In the genomic region with DNA sequence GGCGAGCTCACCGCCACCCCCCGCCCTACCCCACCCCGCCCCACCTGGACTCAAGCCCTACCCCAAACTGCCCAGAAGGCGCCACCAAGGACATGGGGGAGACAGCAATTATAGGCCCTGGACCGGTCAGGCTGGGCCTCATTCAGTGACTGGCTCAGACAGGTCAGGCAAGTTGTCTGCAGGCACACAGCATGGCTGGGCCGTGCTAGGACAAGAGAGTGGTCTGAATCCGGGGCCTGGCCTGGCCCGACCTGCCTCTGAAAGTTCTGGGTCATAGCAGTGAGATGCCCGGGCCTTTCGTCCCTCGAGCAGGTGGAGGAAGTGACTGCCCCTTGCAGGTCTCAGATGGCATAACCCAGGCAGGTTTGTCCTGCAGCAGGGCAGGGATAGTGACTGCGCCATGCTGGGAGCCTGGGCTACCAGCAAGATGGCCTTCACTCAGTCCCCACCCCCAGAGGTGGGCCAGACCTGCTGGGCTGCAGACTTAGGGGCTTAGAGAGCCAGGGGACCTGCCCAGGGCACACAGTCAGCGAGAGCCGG, we compare ENCODE assay signal across 1 cellular context.
TF ChIP-seq lines count a peak whose summit lies in the region.

No MANE protein-coding gene starts in this region.

TF ChIP-seq in GM23338, 12 proteins besides CTCF, POLR2A, EP300 and RAD21 (continued from another document):
- TF ChIP-seq, protein P1, sequence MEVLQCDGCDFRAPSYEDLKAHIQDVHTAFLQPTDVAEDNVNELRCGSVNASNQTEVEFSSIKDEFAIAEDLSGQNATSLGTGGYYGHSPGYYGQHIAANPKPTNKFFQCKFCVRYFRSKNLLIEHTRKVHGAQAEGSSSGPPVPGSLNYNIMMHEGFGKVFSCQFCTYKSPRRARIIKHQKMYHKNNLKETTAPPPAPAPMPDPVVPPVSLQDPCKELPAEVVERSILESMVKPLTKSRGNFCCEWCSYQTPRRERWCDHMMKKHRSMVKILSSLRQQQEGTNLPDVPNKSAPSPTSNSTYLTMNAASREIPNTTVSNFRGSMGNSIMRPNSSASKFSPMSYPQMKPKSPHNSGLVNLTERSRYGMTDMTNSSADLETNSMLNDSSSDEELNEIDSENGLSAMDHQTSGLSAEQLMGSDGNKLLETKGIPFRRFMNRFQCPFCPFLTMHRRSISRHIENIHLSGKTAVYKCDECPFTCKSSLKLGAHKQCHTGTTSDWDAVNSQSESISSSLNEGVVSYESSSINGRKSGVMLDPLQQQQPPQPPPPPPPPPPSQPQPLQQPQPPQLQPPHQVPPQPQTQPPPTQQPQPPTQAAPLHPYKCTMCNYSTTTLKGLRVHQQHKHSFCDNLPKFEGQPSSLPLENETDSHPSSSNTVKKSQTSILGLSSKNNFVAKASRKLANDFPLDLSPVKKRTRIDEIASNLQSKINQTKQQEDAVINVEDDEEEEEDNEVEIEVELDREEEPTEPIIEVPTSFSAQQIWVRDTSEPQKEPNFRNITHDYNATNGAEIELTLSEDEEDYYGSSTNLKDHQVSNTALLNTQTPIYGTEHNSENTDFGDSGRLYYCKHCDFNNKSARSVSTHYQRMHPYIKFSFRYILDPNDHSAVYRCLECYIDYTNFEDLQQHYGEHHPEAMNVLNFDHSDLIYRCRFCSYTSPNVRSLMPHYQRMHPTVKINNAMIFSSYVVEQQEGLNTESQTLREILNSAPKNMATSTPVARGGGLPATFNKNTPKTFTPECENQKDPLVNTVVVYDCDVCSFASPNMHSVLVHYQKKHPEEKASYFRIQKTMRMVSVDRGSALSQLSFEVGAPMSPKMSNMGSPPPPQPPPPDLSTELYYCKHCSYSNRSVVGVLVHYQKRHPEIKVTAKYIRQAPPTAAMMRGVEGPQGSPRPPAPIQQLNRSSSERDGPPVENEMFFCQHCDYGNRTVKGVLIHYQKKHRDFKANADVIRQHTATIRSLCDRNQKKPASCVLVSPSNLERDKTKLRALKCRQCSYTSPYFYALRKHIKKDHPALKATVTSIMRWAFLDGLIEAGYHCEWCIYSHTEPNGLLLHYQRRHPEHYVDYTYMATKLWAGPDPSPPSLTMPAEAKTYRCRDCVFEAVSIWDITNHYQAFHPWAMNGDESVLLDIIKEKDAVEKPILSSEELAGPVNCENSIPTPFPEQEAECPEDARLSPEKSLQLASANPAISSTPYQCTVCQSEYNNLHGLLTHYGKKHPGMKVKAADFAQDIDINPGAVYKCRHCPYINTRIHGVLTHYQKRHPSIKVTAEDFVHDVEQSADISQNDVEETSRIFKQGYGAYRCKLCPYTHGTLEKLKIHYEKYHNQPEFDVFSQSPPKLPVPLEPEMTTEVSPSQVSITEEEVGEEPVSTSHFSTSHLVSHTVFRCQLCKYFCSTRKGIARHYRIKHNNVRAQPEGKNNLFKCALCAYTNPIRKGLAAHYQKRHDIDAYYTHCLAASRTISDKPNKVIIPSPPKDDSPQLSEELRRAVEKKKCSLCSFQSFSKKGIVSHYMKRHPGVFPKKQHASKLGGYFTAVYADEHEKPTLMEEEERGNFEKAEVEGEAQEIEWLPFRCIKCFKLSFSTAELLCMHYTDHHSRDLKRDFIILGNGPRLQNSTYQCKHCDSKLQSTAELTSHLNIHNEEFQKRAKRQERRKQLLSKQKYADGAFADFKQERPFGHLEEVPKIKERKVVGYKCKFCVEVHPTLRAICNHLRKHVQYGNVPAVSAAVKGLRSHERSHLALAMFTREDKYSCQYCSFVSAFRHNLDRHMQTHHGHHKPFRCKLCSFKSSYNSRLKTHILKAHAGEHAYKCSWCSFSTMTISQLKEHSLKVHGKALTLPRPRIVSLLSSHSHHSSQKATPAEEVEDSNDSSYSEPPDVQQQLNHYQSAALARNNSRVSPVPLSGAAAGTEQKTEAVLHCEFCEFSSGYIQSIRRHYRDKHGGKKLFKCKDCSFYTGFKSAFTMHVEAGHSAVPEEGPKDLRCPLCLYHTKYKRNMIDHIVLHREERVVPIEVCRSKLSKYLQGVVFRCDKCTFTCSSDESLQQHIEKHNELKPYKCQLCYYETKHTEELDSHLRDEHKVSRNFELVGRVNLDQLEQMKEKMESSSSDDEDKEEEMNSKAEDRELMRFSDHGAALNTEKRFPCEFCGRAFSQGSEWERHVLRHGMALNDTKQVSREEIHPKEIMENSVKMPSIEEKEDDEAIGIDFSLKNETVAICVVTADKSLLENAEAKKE (CRISPR knock-in tag; IDR thresholded peaks at IDR 0.05) = no peak
- no peak for TF ChIP-seq EZH2phosphoT487 (IDR thresholded peaks at IDR 0.05; ENCODE audit: unreplicated experiment)
- TF ChIP-seq CREB1 (CRISPR knock-in tag; IDR thresholded peaks at IDR 0.05; ENCODE audit: low read depth) = no peak
- no peak for TF ChIP-seq NANOG (IDR thresholded peaks at IDR 0.05; ENCODE audit: borderline replicate concordance)
- no peak for TF ChIP-seq STAT1 (IDR thresholded peaks at IDR 0.05; ENCODE audit: unreplicated experiment)
- TF ChIP-seq, protein P2, sequence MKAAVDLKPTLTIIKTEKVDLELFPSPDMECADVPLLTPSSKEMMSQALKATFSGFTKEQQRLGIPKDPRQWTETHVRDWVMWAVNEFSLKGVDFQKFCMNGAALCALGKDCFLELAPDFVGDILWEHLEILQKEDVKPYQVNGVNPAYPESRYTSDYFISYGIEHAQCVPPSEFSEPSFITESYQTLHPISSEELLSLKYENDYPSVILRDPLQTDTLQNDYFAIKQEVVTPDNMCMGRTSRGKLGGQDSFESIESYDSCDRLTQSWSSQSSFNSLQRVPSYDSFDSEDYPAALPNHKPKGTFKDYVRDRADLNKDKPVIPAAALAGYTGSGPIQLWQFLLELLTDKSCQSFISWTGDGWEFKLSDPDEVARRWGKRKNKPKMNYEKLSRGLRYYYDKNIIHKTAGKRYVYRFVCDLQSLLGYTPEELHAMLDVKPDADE (IDR thresholded peaks at IDR 0.05) = no peak
